In the genomic region with DNA sequence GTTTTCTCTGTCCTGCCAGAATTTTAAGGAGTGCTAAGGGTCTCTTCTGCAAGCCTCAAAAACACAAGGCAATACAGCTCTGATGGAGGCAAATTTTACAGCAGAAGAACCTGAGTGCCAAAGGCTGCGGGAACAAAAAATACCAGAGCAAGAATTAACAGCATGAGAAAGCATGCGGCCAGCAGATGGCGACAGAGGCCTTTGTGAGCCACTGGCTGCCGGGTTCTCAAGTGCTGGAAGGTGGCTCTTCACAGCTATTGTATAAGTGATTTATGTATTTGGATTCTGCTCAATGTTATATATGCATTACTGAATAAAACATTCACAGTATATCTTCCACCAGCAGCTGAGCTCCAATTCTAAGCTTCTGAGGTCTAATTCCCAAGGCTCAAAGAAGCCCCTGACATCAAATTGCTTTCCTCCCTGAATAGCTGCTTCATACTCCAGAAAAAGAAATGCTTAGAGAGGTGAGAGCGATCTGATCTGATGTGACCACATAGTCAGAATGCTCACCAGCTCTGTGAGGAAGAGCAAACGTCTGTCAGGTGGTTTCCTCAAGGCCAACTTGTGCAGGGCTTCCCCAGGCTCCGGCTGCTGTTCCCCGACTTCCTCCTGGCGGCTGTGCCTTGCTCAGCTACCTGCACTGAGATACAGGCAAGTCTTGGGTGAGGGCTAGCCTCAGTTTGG, we compare ENCODE assay signal across 8 cellular contexts. TPM values are rescaled to one million over a fixed set of nuclear protein-coding genes. Genes with fewer than 3 reads are reported as not detected.
DNase-seq lines count a peak whose midpoint lies in the region; ATAC-seq, FAIRE-seq and TF ChIP-seq lines count a peak whose summit lies in the region.

No MANE protein-coding gene starts in this region.

- no peaks in the 10 kb centered on the region for H3K9me3 Mint-ChIP-seq in activated naive CD4-positive, alpha-beta T cell treated with anti-CD3 and anti-CD28 coated beads, Interleukin-2, amount 10 ng/mL, durations not matched to agents 7 days and 5 days

- H3K9me3 ChIP-seq in prostate gland, result no peaks in the 10 kb centered on the region

- H3K27ac ChIP-seq in prostate gland, result no peak overlapping the region

- H3K36me3 ChIP-seq in prostate gland, result no peaks in the 10 kb centered on the region

- ATAC-seq in GM19463 (IDR thresholded peaks at IDR 0.05; ENCODE audit: unreplicated experiment) (peak; percentile 56), SK-N-SH treated with all-trans-retinoic acid at 6 μM for 48 hours (peak; percentile 95), Right ventricle myocardium inferior (peak; percentile 68)

- intact Hi-C loops in Right ventricle myocardium inferior (cut with DNase I) (loop anchor here (2.0 to 5.0 kb wide), 3 partner anchors 69 to 259 kb away; no protein-coding TSS in a partner anchor), prostate gland (cut with DNase I) (loop anchor here (2.0 to 10.0 kb wide), 4 partner anchors 159 to 1404 kb away; no protein-coding TSS in a partner anchor)

- DNase-seq in AG08396 (ENCODE audit: low spot score) (peak; percentile 73), NCI-H1417 (lab: John Stamatoyannopoulos, UW) (peak; percentile 49 to 86 (median 85)), Right ventricle myocardium inferior (ENCODE audit: missing footprints) (peak; percentile 93), prostate gland (ENCODE audit: low spot score) (peak; percentile 84), urothelium cell line (ENCODE audit: low spot score) (peak; percentile 65)
- peak; percentile 90 for DNase-seq in activated naive CD4-positive, alpha-beta T cell treated with anti-CD3 and anti-CD28 coated beads, Interleukin-2, amount 10 ng/mL, durations not matched to agents 7 days and 5 days

- H3K4me1 ChIP-seq in prostate gland (replicated peaks), result no peaks in the 10 kb centered on the region

- TF ChIP-seq POLR2A in prostate gland (IDR thresholded peaks at IDR 0.05), result no peak

- peak; percentile 86 to 94 (median 88) for TF ChIP-seq CTCF in prostate gland (IDR thresholded peaks at IDR 0.05)

- CTCF ChIA-PET in activated naive CD4-positive, alpha-beta T cell treated with anti-CD3 and anti-CD28 coated beads, Interleukin-2, amount 10 ng/mL, durations not matched to agents 7 days and 5 days (lab: Charles Lee), result interaction anchor here (0.6 to 6.2 kb wide), 59 partner anchors 8 to 1403 kb away, joined by 3 to 67 read pairs (median 4); no protein-coding TSS in a partner anchor

- H3K4me1 Mint-ChIP-seq in activated naive CD4-positive, alpha-beta T cell treated with anti-CD3 and anti-CD28 coated beads, Interleukin-2, amount 10 ng/mL, durations not matched to agents 7 days and 5 days, result no peaks in the 10 kb centered on the region

- H3K36me3 Mint-ChIP-seq in activated naive CD4-positive, alpha-beta T cell treated with anti-CD3 and anti-CD28 coated beads, Interleukin-2, amount 10 ng/mL, durations not matched to agents 7 days and 5 days, result no peaks in the 10 kb centered on the region

- H3K27me3 Mint-ChIP-seq in activated naive CD4-positive, alpha-beta T cell treated with anti-CD3 and anti-CD28 coated beads, Interleukin-2, amount 10 ng/mL, durations not matched to agents 7 days and 5 days, result no peaks in the 10 kb centered on the region

- no peak overlapping the region for H3K4me3 ChIP-seq in prostate gland

- FAIRE-seq in urothelium cell line (lab: Jason Lieb, UNC), result no peak

- H3K4me3 Mint-ChIP-seq in activated naive CD4-positive, alpha-beta T cell treated with anti-CD3 and anti-CD28 coated beads, Interleukin-2, amount 10 ng/mL, durations not matched to agents 7 days and 5 days, result no peak overlapping the region

- H3K27ac Mint-ChIP-seq in activated naive CD4-positive, alpha-beta T cell treated with anti-CD3 and anti-CD28 coated beads, Interleukin-2, amount 10 ng/mL, durations not matched to agents 7 days and 5 days, result no peak overlapping the region

- WGBS in prostate gland, result 40% methylated on average over 9 of the region's 9 CpGs

- H3K27me3 ChIP-seq in prostate gland (replicated peaks; ENCODE audit: insufficient read depth), result no peaks in the 10 kb centered on the region

TF ChIP-seq in SK-N-SH treated with all-trans-retinoic acid at 6 μM for 48 hours, 23 proteins besides CTCF, POLR2A, EP300 and RAD21:
- TF ChIP-seq, protein P1, sequence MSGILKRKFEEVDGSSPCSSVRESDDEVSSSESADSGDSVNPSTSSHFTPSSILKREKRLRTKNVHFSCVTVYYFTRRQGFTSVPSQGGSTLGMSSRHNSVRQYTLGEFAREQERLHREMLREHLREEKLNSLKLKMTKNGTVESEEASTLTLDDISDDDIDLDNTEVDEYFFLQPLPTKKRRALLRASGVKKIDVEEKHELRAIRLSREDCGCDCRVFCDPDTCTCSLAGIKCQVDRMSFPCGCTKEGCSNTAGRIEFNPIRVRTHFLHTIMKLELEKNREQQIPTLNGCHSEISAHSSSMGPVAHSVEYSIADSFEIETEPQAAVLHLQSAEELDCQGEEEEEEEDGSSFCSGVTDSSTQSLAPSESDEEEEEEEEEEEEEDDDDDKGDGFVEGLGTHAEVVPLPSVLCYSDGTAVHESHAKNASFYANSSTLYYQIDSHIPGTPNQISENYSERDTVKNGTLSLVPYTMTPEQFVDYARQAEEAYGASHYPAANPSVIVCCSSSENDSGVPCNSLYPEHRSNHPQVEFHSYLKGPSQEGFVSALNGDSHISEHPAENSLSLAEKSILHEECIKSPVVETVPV (CRISPR knock-in tag; IDR thresholded peaks at IDR 0.05), result no peak
- TF ChIP-seq, protein P2, sequence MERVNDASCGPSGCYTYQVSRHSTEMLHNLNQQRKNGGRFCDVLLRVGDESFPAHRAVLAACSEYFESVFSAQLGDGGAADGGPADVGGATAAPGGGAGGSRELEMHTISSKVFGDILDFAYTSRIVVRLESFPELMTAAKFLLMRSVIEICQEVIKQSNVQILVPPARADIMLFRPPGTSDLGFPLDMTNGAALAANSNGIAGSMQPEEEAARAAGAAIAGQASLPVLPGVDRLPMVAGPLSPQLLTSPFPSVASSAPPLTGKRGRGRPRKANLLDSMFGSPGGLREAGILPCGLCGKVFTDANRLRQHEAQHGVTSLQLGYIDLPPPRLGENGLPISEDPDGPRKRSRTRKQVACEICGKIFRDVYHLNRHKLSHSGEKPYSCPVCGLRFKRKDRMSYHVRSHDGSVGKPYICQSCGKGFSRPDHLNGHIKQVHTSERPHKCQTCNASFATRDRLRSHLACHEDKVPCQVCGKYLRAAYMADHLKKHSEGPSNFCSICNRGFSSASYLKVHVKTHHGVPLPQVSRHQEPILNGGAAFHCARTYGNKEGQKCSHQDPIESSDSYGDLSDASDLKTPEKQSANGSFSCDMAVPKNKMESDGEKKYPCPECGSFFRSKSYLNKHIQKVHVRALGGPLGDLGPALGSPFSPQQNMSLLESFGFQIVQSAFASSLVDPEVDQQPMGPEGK (CRISPR knock-in tag; IDR thresholded peaks at IDR 0.05; ENCODE audit: borderline replicate concordance), result no peak
- no peak for TF ChIP-seq ZFP3 (CRISPR knock-in tag; IDR thresholded peaks at IDR 0.05)
- TF ChIP-seq, protein P3, sequence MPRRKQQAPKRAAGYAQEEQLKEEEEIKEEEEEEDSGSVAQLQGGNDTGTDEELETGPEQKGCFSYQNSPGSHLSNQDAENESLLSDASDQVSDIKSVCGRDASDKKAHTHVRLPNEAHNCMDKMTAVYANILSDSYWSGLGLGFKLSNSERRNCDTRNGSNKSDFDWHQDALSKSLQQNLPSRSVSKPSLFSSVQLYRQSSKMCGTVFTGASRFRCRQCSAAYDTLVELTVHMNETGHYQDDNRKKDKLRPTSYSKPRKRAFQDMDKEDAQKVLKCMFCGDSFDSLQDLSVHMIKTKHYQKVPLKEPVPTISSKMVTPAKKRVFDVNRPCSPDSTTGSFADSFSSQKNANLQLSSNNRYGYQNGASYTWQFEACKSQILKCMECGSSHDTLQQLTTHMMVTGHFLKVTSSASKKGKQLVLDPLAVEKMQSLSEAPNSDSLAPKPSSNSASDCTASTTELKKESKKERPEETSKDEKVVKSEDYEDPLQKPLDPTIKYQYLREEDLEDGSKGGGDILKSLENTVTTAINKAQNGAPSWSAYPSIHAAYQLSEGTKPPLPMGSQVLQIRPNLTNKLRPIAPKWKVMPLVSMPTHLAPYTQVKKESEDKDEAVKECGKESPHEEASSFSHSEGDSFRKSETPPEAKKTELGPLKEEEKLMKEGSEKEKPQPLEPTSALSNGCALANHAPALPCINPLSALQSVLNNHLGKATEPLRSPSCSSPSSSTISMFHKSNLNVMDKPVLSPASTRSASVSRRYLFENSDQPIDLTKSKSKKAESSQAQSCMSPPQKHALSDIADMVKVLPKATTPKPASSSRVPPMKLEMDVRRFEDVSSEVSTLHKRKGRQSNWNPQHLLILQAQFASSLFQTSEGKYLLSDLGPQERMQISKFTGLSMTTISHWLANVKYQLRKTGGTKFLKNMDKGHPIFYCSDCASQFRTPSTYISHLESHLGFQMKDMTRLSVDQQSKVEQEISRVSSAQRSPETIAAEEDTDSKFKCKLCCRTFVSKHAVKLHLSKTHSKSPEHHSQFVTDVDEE (CRISPR knock-in tag; IDR thresholded peaks at IDR 0.05), result no peak
- TF ChIP-seq TCF4 (CRISPR knock-in tag; IDR thresholded peaks at IDR 0.05; ENCODE audit: borderline replicate concordance), result no peak
- no peak for TF ChIP-seq PPARA (CRISPR knock-in tag; IDR thresholded peaks at IDR 0.05; ENCODE audit: borderline replicate concordance)
- no peak for TF ChIP-seq ZFP30 (CRISPR knock-in tag; IDR thresholded peaks at IDR 0.05)
- no peak for TF ChIP-seq ARNTL (CRISPR knock-in tag; IDR thresholded peaks at IDR 0.05; ENCODE audit: borderline replicate concordance, low read depth)
- TF ChIP-seq ZNF8 (CRISPR knock-in tag; IDR thresholded peaks at IDR 0.05), result no peak
- TF ChIP-seq CSDC2 (CRISPR knock-in tag; IDR thresholded peaks at IDR 0.05), result no peak
- no peak for TF ChIP-seq OSR1 (CRISPR knock-in tag; IDR thresholded peaks at IDR 0.05)
- TF ChIP-seq GLIS3 (CRISPR knock-in tag; IDR thresholded peaks at IDR 0.05), result no peak
- no peak for TF ChIP-seq ZC3H10 (CRISPR knock-in tag; IDR thresholded peaks at IDR 0.05)
TF ChIP-seq in SK-N-SH treated with all-trans-retinoic acid at 6 μM for 48 hours: peak in this region for 0.

RNA-seq across cellular contexts. Expression of a gene that starts 58.6 kb away (rescaled TPM):
- total RNA-seq in Right ventricle myocardium inferior (13.1 TPM), prostate gland (1 to 10 TPM; 1.5 to 1.7 TPM)
